ENCODE assay signal across 1 cellular context in the genomic region with DNA sequence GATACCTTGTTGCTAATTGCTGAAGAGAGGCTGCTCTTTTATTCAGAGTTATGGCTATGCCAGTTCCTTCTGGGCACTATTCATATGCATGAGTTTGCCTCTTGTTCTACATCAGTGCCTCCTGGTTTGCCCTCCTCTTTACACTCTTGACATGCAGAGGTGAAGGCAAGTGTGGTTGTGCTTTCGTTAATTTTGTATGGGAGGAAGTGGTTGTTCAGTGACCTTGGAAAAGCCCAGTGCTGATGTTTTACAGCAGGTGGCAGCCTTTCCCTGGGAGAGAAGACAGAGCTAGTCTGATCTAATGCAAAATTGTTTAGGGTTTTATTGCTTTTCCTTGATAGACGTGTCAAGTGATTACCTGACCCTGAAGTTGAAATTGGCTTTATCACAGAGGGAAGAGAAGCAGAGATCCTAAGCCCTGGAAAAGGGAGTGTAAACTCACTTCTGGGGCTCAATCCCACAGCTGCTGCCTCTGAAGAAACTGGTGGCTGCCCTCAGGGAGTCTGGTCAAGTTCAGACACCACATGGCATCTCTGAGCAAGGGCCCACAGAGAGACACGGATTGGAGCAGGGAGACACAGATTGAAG.
TF ChIP-seq lines count a peak whose summit lies in the region.

No MANE protein-coding gene starts in this region.

TF ChIP-seq in HEK293, 187 proteins besides CTCF, POLR2A, EP300 and RAD21 (continued from another document):
- TF ChIP-seq, protein P1, sequence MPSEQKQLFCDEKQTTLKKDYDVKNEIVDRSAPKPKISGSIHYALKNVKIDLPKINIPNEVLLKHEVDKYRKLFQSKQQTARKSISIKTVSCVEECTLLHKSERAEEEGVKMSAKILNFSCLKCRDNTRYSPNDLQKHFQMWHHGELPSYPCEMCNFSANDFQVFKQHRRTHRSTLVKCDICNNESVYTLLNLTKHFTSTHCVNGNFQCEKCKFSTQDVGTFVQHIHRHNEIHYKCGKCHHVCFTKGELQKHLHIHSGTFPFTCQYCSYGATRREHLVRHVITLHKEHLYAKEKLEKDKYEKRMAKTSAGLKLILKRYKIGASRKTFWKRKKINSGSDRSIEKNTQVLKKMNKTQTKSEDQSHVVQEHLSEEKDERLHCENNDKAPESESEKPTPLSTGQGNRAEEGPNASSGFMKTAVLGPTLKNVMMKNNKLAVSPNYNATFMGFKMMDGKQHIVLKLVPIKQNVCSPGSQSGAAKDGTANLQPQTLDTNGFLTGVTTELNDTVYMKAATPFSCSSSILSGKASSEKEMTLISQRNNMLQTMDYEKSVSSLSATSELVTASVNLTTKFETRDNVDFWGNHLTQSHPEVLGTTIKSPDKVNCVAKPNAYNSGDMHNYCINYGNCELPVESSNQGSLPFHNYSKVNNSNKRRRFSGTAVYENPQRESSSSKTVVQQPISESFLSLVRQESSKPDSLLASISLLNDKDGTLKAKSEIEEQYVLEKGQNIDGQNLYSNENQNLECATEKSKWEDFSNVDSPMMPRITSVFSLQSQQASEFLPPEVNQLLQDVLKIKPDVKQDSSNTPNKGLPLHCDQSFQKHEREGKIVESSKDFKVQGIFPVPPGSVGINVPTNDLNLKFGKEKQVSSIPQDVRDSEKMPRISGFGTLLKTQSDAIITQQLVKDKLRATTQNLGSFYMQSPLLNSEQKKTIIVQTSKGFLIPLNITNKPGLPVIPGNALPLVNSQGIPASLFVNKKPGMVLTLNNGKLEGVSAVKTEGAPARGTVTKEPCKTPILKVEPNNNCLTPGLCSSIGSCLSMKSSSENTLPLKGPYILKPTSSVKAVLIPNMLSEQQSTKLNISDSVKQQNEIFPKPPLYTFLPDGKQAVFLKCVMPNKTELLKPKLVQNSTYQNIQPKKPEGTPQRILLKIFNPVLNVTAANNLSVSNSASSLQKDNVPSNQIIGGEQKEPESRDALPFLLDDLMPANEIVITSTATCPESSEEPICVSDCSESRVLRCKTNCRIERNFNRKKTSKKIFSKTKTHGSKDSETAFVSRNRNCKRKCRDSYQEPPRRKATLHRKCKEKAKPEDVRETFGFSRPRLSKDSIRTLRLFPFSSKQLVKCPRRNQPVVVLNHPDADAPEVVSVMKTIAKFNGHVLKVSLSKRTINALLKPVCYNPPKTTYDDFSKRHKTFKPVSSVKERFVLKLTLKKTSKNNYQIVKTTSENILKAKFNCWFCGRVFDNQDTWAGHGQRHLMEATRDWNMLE (tag by site-specific recombination; conservative IDR thresholded peaks at IDR 0.05; ENCODE audit: low read depth) = no peak
- TF ChIP-seq, protein P2, sequence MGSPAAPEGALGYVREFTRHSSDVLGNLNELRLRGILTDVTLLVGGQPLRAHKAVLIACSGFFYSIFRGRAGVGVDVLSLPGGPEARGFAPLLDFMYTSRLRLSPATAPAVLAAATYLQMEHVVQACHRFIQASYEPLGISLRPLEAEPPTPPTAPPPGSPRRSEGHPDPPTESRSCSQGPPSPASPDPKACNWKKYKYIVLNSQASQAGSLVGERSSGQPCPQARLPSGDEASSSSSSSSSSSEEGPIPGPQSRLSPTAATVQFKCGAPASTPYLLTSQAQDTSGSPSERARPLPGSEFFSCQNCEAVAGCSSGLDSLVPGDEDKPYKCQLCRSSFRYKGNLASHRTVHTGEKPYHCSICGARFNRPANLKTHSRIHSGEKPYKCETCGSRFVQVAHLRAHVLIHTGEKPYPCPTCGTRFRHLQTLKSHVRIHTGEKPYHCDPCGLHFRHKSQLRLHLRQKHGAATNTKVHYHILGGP (tag by site-specific recombination; IDR thresholded peaks at IDR 0.05) = peak; percentile 64; the same call in 1 of the 2 replicates
- TF ChIP-seq, protein P3, sequence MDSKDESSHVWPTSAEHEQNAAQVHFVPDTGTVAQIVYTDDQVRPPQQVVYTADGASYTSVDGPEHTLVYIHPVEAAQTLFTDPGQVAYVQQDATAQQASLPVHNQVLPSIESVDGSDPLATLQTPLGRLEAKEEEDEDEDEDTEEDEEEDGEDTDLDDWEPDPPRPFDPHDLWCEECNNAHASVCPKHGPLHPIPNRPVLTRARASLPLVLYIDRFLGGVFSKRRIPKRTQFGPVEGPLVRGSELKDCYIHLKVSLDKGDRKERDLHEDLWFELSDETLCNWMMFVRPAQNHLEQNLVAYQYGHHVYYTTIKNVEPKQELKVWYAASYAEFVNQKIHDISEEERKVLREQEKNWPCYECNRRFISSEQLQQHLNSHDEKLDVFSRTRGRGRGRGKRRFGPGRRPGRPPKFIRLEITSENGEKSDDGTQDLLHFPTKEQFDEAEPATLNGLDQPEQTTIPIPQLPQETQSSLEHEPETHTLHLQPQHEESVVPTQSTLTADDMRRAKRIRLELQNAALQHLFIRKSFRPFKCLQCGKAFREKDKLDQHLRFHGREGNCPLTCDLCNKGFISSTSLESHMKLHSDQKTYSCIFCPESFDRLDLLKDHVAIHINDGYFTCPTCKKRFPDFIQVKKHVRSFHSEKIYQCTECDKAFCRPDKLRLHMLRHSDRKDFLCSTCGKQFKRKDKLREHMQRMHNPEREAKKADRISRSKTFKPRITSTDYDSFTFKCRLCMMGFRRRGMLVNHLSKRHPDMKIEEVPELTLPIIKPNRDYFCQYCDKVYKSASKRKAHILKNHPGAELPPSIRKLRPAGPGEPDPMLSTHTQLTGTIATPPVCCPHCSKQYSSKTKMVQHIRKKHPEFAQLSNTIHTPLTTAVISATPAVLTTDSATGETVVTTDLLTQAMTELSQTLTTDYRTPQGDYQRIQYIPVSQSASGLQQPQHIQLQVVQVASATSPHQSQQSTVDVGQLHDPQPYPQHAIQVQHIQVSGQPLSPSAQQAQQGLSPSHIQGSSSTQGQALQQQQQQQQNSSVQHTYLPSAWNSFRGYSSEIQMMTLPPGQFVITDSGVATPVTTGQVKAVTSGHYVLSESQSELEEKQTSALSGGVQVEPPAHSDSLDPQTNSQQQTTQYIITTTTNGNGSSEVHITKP (tag by site-specific recombination; IDR thresholded peaks at IDR 0.05) = 0 out of 2 replicates have a peak, but pooled peaks have one; percentile 13
- TF ChIP-seq REPIN1 (tag by site-specific recombination; IDR thresholded peaks at IDR 0.05; ENCODE audit: low read depth) = no peak
- TF ChIP-seq, protein P4, sequence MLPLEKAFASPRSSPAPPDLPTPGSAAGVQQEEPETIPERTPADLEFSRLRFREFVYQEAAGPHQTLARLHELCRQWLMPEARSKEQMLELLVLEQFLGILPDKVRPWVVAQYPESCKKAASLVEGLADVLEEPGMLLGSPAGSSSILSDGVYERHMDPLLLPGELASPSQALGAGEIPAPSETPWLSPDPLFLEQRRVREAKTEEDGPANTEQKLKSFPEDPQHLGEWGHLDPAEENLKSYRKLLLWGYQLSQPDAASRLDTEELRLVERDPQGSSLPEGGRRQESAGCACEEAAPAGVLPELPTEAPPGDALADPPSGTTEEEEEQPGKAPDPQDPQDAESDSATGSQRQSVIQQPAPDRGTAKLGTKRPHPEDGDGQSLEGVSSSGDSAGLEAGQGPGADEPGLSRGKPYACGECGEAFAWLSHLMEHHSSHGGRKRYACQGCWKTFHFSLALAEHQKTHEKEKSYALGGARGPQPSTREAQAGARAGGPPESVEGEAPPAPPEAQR (tag by site-specific recombination; IDR thresholded peaks at IDR 0.05) = no peak
- TF ChIP-seq ZNF404 (tag by site-specific recombination; IDR thresholded peaks at IDR 0.05) = no peak
- TF ChIP-seq ZBTB17 (tag by site-specific recombination; IDR thresholded peaks at IDR 0.05) = peak; percentile 91
- TF ChIP-seq TRIM28 (IDR thresholded peaks at IDR 0.05; ENCODE audit: borderline replicate concordance, low read length) = peak; percentile 44; the same call in 1 of the 2 replicates
- TF ChIP-seq, protein P5, sequence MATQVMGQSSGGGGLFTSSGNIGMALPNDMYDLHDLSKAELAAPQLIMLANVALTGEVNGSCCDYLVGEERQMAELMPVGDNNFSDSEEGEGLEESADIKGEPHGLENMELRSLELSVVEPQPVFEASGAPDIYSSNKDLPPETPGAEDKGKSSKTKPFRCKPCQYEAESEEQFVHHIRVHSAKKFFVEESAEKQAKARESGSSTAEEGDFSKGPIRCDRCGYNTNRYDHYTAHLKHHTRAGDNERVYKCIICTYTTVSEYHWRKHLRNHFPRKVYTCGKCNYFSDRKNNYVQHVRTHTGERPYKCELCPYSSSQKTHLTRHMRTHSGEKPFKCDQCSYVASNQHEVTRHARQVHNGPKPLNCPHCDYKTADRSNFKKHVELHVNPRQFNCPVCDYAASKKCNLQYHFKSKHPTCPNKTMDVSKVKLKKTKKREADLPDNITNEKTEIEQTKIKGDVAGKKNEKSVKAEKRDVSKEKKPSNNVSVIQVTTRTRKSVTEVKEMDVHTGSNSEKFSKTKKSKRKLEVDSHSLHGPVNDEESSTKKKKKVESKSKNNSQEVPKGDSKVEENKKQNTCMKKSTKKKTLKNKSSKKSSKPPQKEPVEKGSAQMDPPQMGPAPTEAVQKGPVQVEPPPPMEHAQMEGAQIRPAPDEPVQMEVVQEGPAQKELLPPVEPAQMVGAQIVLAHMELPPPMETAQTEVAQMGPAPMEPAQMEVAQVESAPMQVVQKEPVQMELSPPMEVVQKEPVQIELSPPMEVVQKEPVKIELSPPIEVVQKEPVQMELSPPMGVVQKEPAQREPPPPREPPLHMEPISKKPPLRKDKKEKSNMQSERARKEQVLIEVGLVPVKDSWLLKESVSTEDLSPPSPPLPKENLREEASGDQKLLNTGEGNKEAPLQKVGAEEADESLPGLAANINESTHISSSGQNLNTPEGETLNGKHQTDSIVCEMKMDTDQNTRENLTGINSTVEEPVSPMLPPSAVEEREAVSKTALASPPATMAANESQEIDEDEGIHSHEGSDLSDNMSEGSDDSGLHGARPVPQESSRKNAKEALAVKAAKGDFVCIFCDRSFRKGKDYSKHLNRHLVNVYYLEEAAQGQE (tag by site-specific recombination; IDR thresholded peaks at IDR 0.05) = no peak
- no peak for TF ChIP-seq ZFP37 (tag by site-specific recombination; IDR thresholded peaks at IDR 0.05)
- no peak for TF ChIP-seq GLIS2 (tag by site-specific recombination; IDR thresholded peaks at IDR 0.05)
- no peak for TF ChIP-seq RBAK (tag by site-specific recombination; IDR thresholded peaks at IDR 0.05)
- TF ChIP-seq ZNF214 (tag by site-specific recombination; IDR thresholded peaks at IDR 0.05; ENCODE audit: borderline replicate concordance) = no peak
- TF ChIP-seq ZNF132 (tag by site-specific recombination; IDR thresholded peaks at IDR 0.05; ENCODE audit: borderline replicate concordance) = no peak
- TF ChIP-seq, protein P6, sequence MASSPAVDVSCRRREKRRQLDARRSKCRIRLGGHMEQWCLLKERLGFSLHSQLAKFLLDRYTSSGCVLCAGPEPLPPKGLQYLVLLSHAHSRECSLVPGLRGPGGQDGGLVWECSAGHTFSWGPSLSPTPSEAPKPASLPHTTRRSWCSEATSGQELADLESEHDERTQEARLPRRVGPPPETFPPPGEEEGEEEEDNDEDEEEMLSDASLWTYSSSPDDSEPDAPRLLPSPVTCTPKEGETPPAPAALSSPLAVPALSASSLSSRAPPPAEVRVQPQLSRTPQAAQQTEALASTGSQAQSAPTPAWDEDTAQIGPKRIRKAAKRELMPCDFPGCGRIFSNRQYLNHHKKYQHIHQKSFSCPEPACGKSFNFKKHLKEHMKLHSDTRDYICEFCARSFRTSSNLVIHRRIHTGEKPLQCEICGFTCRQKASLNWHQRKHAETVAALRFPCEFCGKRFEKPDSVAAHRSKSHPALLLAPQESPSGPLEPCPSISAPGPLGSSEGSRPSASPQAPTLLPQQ (tag by site-specific recombination; IDR thresholded peaks at IDR 0.05) = 0 out of 2 replicates have a peak, but pooled peaks have one; percentile 37
- TF ChIP-seq ZNF624 (tag by site-specific recombination; IDR thresholded peaks at IDR 0.05) = no peak
